Comparison of ENCODE assay signal across 1 cellular context in genomic region chr6:63514488-63515173, GRCh38.
TF ChIP-seq lines count a peak whose summit lies in the region.

No MANE protein-coding gene starts in this region.

TF ChIP-seq in HepG2, 621 proteins besides CTCF, POLR2A, EP300 and RAD21 (continued from another document and continues in another):
- TF ChIP-seq PRDM4 (CRISPR knock-in tag; IDR thresholded peaks at IDR 0.05; ENCODE audit: borderline replicate concordance), result no peak
- no peak; the same call in 1 of the 2 replicates for TF ChIP-seq ZFP1 (CRISPR knock-in tag; IDR thresholded peaks at IDR 0.05)
- TF ChIP-seq ZNF556 (CRISPR knock-in tag; IDR thresholded peaks at IDR 0.05; ENCODE audit: borderline replicate concordance), result peak; percentile 10; the same call in 1 of the 2 replicates
- TF ChIP-seq ZNF629 (CRISPR knock-in tag; conservative IDR thresholded peaks at IDR 0.05), result 0 out of 2 replicates have a peak, but pooled peaks have one; percentile 39
- TF ChIP-seq ZNF598 (CRISPR knock-in tag; IDR thresholded peaks at IDR 0.05; ENCODE audit: borderline replicate concordance), result 0 out of 2 replicates have a peak, but pooled peaks have one; percentile 62
- peak; percentile 84 for TF ChIP-seq ZNF331 (CRISPR knock-in tag; IDR thresholded peaks at IDR 0.05)
- TF ChIP-seq KLF16 (CRISPR knock-in tag; IDR thresholded peaks at IDR 0.05), result peak in 1 of 2 experiments; percentile 59; a peak in 1 of 4 replicates
- peak; percentile 96 for TF ChIP-seq ZNF784 (CRISPR knock-in tag; IDR thresholded peaks at IDR 0.05; ENCODE audit: borderline replicate concordance)
- TF ChIP-seq U2AF2 (IDR thresholded peaks at IDR 0.05; ENCODE audit: low read depth, low read length), result no peak
- TF ChIP-seq NKX3-1 (CRISPR knock-in tag; IDR thresholded peaks at IDR 0.05), result no peak
- TF ChIP-seq ZNF3 (CRISPR knock-in tag; IDR thresholded peaks at IDR 0.05), result peak; percentile 94
- peak; percentile 93; the same call in 1 of the 2 replicates for TF ChIP-seq ZSCAN31 (CRISPR knock-in tag; IDR thresholded peaks at IDR 0.05; ENCODE audit: low read depth)
- peak; percentile 86; the same call in 1 of the 2 replicates for TF ChIP-seq MED13 (CRISPR knock-in tag; IDR thresholded peaks at IDR 0.05)
- TF ChIP-seq PAF1 (CRISPR knock-in tag; IDR thresholded peaks at IDR 0.05), result no peak
- peak; percentile 81 for TF ChIP-seq FOSL2 (CRISPR knock-in tag; IDR thresholded peaks at IDR 0.05)
- peak; percentile 44 for TF ChIP-seq HOMEZ (CRISPR knock-in tag; IDR thresholded peaks at IDR 0.05; ENCODE audit: low read depth)
- peak; percentile 93 for TF ChIP-seq HNF4A (CRISPR knock-in tag; IDR thresholded peaks at IDR 0.05)
- peak; percentile 63 for TF ChIP-seq PHF21A (CRISPR knock-in tag; IDR thresholded peaks at IDR 0.05)
- peak; percentile 31; the same call in 1 of the 2 replicates for TF ChIP-seq PATZ1 (CRISPR knock-in tag; IDR thresholded peaks at IDR 0.05)
- 0 out of 2 replicates have a peak, but pooled peaks have one; percentile 66 for TF ChIP-seq KLF12 (CRISPR knock-in tag; IDR thresholded peaks at IDR 0.05; ENCODE audit: borderline replicate concordance)
- peak; percentile 52; the same call in 1 of the 2 replicates for TF ChIP-seq PHF20 (CRISPR knock-in tag; IDR thresholded peaks at IDR 0.05)
- peak; percentile 27; the same call in 1 of the 2 replicates for TF ChIP-seq MEIS2 (CRISPR knock-in tag; IDR thresholded peaks at IDR 0.05)
- no peak; the same call in 1 of the 2 replicates for TF ChIP-seq ZNF572 (CRISPR knock-in tag; IDR thresholded peaks at IDR 0.05)
- no peak for TF ChIP-seq SIN3A (IDR thresholded peaks at IDR 0.05; ENCODE audit: borderline replicate concordance, low read depth, low read length)
- TF ChIP-seq REXO4 (CRISPR knock-in tag; IDR thresholded peaks at IDR 0.05; ENCODE audit: borderline replicate concordance), result no peak
- TF ChIP-seq ZBTB43 (CRISPR knock-in tag; conservative IDR thresholded peaks at IDR 0.05), result peak; percentile 11; the same call in 1 of the 2 replicates
- 0 out of 2 replicates have a peak, but pooled peaks have one; percentile 19 for TF ChIP-seq ZSCAN25 (CRISPR knock-in tag; IDR thresholded peaks at IDR 0.05)
- TF ChIP-seq TBL1XR1 (IDR thresholded peaks at IDR 0.05; ENCODE audit: borderline replicate concordance, low read length, partially characterized antibody), result peak; percentile 71
- TF ChIP-seq ZNF280B (CRISPR knock-in tag; IDR thresholded peaks at IDR 0.05; ENCODE audit: borderline replicate concordance), result peak; percentile 21; the same call in 1 of the 2 replicates
- peak; percentile 75; the same call in 1 of the 2 replicates for TF ChIP-seq EHMT2 (IDR thresholded peaks at IDR 0.05; ENCODE audit: borderline replicate concordance, low read depth, low read length)
- TF ChIP-seq TFE3 (CRISPR knock-in tag; IDR thresholded peaks at IDR 0.05), result peak; percentile 67; the same call in 1 of the 2 replicates
- peak; percentile 13; the same call in 1 of the 2 replicates for TF ChIP-seq ZNF414 (CRISPR knock-in tag; IDR thresholded peaks at IDR 0.05)
- peak; percentile 89 for TF ChIP-seq ZNF772 (CRISPR knock-in tag; IDR thresholded peaks at IDR 0.05)
- TF ChIP-seq KAT8 (CRISPR knock-in tag; IDR thresholded peaks at IDR 0.05), result peak; percentile 29
- no peak; the same call in 1 of the 2 replicates for TF ChIP-seq MYC (CRISPR knock-in tag; IDR thresholded peaks at IDR 0.05; ENCODE audit: borderline replicate concordance)
- 0 out of 2 replicates have a peak, but pooled peaks have one; percentile 14 for TF ChIP-seq MXD4 (CRISPR knock-in tag; IDR thresholded peaks at IDR 0.05)
- TF ChIP-seq ZNF263 (CRISPR knock-in tag; IDR thresholded peaks at IDR 0.05), result no peak; the same call in 1 of the 2 replicates
- peak; percentile 94 for TF ChIP-seq RXRA (CRISPR knock-in tag; IDR thresholded peaks at IDR 0.05)
- peak; percentile 94 for TF ChIP-seq NR2F6 (IDR thresholded peaks at IDR 0.05)
- TF ChIP-seq NR2F6 (CRISPR knock-in tag; IDR thresholded peaks at IDR 0.05), result peak; percentile 95
- peak; percentile 71 for TF ChIP-seq ZFP90 (CRISPR knock-in tag; IDR thresholded peaks at IDR 0.05; ENCODE audit: borderline replicate concordance)
- 0 out of 2 replicates have a peak, but pooled peaks have one; percentile 47 for TF ChIP-seq ZNF343 (CRISPR knock-in tag; IDR thresholded peaks at IDR 0.05)
- TF ChIP-seq ZMAT3 (CRISPR knock-in tag; conservative IDR thresholded peaks at IDR 0.05), result peak; percentile 79
- TF ChIP-seq ZNF557 (CRISPR knock-in tag; IDR thresholded peaks at IDR 0.05), result 0 out of 2 replicates have a peak, but pooled peaks have one; percentile 1
